Comparison of ENCODE assay signal across 1 cellular context in the genomic region with DNA sequence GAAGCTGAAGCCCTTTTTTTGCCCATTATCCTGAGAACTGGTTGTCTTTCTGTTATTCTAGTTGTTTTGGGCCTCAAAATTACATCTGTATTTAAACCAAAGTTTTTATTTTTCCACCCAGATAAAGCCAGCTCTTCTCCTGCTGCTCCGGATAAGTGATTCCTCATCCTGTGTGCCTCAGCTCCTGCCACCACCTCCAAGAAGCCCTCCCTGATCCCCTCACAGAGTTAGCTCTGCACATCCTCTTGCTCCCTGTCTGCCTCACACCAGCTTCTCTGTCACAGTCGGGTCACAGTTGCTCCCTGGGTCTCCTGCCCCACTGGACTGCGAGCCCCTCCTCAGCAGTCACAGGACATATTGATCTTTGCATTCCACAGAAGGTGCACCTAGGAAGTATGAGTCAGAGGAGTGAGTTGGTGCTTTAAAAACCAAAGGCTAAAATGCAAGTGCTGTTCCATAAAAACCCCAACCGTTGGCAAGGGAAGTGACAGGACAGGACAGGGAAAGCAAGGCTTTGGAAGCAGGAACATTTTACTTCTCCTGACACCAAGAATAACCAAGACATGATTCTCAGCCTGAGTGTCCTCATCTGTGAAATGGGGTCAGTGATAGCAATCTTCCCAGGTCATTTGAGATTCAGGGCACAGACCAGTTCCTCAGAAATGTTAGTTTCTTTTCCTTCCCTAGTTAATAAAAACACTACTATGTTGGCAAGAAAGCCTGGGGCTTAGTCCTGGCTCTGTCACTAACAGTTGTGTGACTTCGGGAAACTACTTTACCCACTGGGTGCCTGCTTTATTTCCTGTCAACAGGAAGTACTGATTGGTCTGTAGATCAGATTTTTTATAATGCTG.
TF ChIP-seq lines count a peak whose summit lies in the region.

No MANE protein-coding gene starts in this region.

TF ChIP-seq in HepG2, 621 proteins besides CTCF, POLR2A, EP300 and RAD21 (continued from another document and continues in another):
- TF ChIP-seq, protein P1, sequence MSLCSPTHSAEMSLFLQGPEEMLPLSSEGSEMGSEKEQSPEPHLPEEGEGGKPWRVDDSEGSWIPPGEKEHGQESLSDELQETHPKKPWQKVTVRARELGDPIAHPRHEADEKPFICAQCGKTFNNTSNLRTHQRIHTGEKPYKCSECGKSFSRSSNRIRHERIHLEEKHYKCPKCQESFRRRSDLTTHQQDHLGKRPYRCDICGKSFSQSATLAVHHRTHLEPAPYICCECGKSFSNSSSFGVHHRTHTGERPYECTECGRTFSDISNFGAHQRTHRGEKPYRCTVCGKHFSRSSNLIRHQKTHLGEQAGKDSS (CRISPR knock-in tag; IDR thresholded peaks at IDR 0.05; ENCODE audit: borderline replicate concordance, low read depth) = no peak
- TF ChIP-seq KAT2B (IDR thresholded peaks at IDR 0.05; ENCODE audit: borderline replicate concordance, low read depth, low read length) = no peak
- TF ChIP-seq MYC (CRISPR knock-in tag; IDR thresholded peaks at IDR 0.05; ENCODE audit: borderline replicate concordance) = no peak
- TF ChIP-seq SOX13 (IDR thresholded peaks at IDR 0.05) = no peak
- no peak; a peak in 1 of 4 replicates for TF ChIP-seq SOX13 (CRISPR knock-in tag; conservative IDR thresholded peaks at IDR 0.05 in 1 of 2, IDR thresholded peaks at IDR 0.05 in 1 of 2)
- no peak for TF ChIP-seq DNMT3B (CRISPR knock-in tag; conservative IDR thresholded peaks at IDR 0.05)
- TF ChIP-seq HOXD1 (CRISPR knock-in tag; IDR thresholded peaks at IDR 0.05) = no peak
- no peak for TF ChIP-seq CCDC6 (CRISPR knock-in tag; IDR thresholded peaks at IDR 0.05)
- TF ChIP-seq NR2F2 (IDR thresholded peaks at IDR 0.05; ENCODE audit: borderline replicate concordance, low read depth) = no peak
- TF ChIP-seq, protein P2, sequence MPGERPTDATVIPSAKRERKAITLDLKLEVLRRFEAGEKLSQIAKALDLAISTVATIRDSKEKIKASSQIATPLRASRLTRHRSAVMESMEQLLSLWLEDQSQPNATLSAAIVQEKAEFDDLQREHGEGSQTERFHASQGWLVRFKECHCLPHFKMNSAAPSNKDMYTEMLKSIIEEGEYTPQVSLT (CRISPR knock-in tag; IDR thresholded peaks at IDR 0.05; ENCODE audit: borderline replicate concordance, low read depth) = no peak
- TF ChIP-seq ZNF17 (CRISPR knock-in tag; IDR thresholded peaks at IDR 0.05) = no peak
- no peak for TF ChIP-seq ELF4 (CRISPR knock-in tag; IDR thresholded peaks at IDR 0.05; ENCODE audit: borderline replicate concordance)
- TF ChIP-seq, protein P3, sequence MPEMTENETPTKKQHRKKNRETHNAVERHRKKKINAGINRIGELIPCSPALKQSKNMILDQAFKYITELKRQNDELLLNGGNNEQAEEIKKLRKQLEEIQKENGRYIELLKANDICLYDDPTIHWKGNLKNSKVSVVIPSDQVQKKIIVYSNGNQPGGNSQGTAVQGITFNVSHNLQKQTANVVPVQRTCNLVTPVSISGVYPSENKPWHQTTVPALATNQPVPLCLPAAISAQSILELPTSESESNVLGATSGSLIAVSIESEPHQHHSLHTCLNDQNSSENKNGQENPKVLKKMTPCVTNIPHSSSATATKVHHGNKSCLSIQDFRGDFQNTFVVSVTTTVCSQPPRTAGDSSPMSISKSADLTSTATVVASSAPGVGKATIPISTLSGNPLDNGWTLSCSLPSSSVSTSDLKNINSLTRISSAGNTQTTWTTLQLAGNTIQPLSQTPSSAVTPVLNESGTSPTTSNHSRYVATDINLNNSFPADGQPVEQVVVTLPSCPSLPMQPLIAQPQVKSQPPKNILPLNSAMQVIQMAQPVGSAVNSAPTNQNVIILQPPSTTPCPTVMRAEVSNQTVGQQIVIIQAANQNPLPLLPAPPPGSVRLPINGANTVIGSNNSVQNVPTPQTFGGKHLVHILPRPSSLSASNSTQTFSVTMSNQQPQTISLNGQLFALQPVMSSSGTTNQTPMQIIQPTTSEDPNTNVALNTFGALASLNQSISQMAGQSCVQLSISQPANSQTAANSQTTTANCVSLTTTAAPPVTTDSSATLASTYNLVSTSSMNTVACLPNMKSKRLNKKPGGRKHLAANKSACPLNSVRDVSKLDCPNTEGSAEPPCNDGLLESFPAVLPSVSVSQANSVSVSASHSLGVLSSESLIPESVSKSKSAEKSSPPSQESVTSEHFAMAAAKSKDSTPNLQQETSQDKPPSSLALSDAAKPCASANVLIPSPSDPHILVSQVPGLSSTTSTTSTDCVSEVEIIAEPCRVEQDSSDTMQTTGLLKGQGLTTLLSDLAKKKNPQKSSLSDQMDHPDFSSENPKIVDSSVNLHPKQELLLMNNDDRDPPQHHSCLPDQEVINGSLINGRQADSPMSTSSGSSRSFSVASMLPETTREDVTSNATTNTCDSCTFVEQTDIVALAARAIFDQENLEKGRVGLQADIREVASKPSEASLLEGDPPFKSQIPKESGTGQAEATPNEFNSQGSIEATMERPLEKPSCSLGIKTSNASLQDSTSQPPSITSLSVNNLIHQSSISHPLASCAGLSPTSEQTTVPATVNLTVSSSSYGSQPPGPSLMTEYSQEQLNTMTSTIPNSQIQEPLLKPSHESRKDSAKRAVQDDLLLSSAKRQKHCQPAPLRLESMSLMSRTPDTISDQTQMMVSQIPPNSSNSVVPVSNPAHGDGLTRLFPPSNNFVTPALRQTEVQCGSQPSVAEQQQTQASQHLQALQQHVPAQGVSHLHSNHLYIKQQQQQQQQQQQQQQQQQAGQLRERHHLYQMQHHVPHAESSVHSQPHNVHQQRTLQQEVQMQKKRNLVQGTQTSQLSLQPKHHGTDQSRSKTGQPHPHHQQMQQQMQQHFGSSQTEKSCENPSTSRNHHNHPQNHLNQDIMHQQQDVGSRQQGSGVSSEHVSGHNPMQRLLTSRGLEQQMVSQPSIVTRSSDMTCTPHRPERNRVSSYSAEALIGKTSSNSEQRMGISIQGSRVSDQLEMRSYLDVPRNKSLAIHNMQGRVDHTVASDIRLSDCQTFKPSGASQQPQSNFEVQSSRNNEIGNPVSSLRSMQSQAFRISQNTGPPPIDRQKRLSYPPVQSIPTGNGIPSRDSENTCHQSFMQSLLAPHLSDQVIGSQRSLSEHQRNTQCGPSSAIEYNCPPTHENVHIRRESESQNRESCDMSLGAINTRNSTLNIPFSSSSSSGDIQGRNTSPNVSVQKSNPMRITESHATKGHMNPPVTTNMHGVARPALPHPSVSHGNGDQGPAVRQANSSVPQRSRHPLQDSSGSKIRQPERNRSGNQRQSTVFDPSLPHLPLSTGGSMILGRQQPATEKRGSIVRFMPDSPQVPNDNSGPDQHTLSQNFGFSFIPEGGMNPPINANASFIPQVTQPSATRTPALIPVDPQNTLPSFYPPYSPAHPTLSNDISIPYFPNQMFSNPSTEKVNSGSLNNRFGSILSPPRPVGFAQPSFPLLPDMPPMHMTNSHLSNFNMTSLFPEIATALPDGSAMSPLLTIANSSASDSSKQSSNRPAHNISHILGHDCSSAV (CRISPR knock-in tag; IDR thresholded peaks at IDR 0.05; ENCODE audit: borderline replicate concordance) = no peak
- no peak for TF ChIP-seq FOXJ3 (CRISPR knock-in tag; IDR thresholded peaks at IDR 0.05; ENCODE audit: borderline replicate concordance)
- TF ChIP-seq FOXP1 (IDR thresholded peaks at IDR 0.05) = no peak
- peak; percentile 35; the same call in 1 of the 2 replicates for TF ChIP-seq FOXP1 (CRISPR knock-in tag; IDR thresholded peaks at IDR 0.05)
- TF ChIP-seq, protein P4, sequence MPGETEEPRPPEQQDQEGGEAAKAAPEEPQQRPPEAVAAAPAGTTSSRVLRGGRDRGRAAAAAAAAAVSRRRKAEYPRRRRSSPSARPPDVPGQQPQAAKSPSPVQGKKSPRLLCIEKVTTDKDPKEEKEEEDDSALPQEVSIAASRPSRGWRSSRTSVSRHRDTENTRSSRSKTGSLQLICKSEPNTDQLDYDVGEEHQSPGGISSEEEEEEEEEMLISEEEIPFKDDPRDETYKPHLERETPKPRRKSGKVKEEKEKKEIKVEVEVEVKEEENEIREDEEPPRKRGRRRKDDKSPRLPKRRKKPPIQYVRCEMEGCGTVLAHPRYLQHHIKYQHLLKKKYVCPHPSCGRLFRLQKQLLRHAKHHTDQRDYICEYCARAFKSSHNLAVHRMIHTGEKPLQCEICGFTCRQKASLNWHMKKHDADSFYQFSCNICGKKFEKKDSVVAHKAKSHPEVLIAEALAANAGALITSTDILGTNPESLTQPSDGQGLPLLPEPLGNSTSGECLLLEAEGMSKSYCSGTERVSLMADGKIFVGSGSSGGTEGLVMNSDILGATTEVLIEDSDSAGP (CRISPR knock-in tag; IDR thresholded peaks at IDR 0.05; ENCODE audit: borderline replicate concordance) = no peak
- no peak for TF ChIP-seq BCL6 (CRISPR knock-in tag; IDR thresholded peaks at IDR 0.05)
- TF ChIP-seq ETV6 (CRISPR knock-in tag; conservative IDR thresholded peaks at IDR 0.05) = no peak
- no peak for TF ChIP-seq ZNF24 (IDR thresholded peaks at IDR 0.05)
- no peak for TF ChIP-seq ZNF557 (CRISPR knock-in tag; IDR thresholded peaks at IDR 0.05)
- TF ChIP-seq ZNF574 (CRISPR knock-in tag; IDR thresholded peaks at IDR 0.05) = no peak
- no peak for TF ChIP-seq KDM6A (CRISPR knock-in tag; IDR thresholded peaks at IDR 0.05; ENCODE audit: low read depth)
- no peak for TF ChIP-seq CHCHD3 (CRISPR knock-in tag; IDR thresholded peaks at IDR 0.05)
- no peak for TF ChIP-seq REXO4 (CRISPR knock-in tag; IDR thresholded peaks at IDR 0.05; ENCODE audit: borderline replicate concordance)
- TF ChIP-seq SETDB1 (CRISPR knock-in tag; IDR thresholded peaks at IDR 0.05; ENCODE audit: borderline replicate concordance) = no peak
- TF ChIP-seq ZNF577 (CRISPR knock-in tag; IDR thresholded peaks at IDR 0.05; ENCODE audit: borderline replicate concordance, low read depth) = no peak
- no peak for TF ChIP-seq CCAR2 (optimal IDR thresholded peaks at IDR 0.05; ENCODE audit: low read depth, low read length)
- no peak for TF ChIP-seq PAX8 (CRISPR knock-in tag; IDR thresholded peaks at IDR 0.05; ENCODE audit: borderline replicate concordance)
- TF ChIP-seq ZNF687 (CRISPR knock-in tag; IDR thresholded peaks at IDR 0.05) = no peak
- peak; percentile 78; the same call in 1 of the 2 replicates for TF ChIP-seq ETV5 (CRISPR knock-in tag; IDR thresholded peaks at IDR 0.05; ENCODE audit: borderline replicate concordance)
- no peak for TF ChIP-seq MEF2D (CRISPR knock-in tag; IDR thresholded peaks at IDR 0.05)
- no peak for TF ChIP-seq REST (IDR thresholded peaks at IDR 0.05; ENCODE audit: borderline replicate concordance in 1 of 2, low read depth in 1 of 2, low read length in 2 of 2)
